Comparison of ENCODE assay signal across 1 cellular context in the genomic region with DNA sequence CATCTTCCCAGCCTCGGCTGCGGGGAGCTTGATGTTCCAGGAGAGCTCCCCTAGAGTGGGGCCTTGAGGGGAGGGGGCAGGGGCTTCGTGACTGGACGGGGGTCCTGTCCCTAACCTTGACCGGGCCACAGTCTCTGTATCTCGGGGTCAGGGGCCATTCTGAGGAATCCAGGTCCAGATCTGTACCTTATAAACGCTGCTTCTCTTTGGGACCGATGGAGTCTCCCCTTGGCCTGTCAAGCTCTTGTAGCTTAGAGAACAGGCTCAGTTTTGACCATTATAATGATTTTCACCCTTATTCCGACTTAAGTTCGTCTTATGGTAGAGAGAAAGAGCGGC.
TF ChIP-seq lines count a peak whose summit lies in the region.

No MANE protein-coding gene starts in this region.

TF ChIP-seq in SK-N-SH, 30 proteins besides CTCF, POLR2A, EP300 and RAD21 (continued from another document):
- TF ChIP-seq, protein P1, sequence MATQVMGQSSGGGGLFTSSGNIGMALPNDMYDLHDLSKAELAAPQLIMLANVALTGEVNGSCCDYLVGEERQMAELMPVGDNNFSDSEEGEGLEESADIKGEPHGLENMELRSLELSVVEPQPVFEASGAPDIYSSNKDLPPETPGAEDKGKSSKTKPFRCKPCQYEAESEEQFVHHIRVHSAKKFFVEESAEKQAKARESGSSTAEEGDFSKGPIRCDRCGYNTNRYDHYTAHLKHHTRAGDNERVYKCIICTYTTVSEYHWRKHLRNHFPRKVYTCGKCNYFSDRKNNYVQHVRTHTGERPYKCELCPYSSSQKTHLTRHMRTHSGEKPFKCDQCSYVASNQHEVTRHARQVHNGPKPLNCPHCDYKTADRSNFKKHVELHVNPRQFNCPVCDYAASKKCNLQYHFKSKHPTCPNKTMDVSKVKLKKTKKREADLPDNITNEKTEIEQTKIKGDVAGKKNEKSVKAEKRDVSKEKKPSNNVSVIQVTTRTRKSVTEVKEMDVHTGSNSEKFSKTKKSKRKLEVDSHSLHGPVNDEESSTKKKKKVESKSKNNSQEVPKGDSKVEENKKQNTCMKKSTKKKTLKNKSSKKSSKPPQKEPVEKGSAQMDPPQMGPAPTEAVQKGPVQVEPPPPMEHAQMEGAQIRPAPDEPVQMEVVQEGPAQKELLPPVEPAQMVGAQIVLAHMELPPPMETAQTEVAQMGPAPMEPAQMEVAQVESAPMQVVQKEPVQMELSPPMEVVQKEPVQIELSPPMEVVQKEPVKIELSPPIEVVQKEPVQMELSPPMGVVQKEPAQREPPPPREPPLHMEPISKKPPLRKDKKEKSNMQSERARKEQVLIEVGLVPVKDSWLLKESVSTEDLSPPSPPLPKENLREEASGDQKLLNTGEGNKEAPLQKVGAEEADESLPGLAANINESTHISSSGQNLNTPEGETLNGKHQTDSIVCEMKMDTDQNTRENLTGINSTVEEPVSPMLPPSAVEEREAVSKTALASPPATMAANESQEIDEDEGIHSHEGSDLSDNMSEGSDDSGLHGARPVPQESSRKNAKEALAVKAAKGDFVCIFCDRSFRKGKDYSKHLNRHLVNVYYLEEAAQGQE (IDR thresholded peaks at IDR 0.05; ENCODE audit: low read depth, low read length) = no peak
- TF ChIP-seq RFX5 (IDR thresholded peaks at IDR 0.05; ENCODE audit: low read length) (no peak), NFIC (IDR thresholded peaks at IDR 0.05; ENCODE audit: borderline replicate concordance) (no peak)
TF ChIP-seq in SK-N-SH: peak in this region for 0.
